ENCODE assay signal across 19 cellular contexts in the genomic region with DNA sequence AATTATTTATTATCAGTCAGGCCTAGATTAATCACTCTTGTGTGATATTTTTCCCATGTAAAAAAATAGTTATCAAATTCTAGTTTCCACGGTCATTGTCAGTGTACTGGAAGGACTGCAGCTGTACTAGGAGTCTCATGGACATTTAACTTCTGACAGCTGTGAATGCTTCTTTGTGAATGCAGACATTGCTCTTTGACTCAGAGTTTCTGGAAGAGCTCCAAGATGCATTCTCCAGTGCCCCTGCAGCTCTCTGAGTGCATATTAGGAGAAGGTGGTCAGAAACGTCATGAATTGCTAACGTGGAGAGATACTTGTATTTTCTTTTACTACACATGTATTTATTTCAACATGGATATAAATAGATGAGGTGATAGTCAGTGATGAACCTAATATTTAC. TPM values are rescaled to one million over a fixed set of nuclear protein-coding genes. Genes with fewer than 3 reads are reported as not detected.
DNase-seq lines count a peak whose midpoint lies in the region; ATAC-seq, FAIRE-seq and TF ChIP-seq lines count a peak whose summit lies in the region.
"Had no signal": no experiment of that assay in that cellular context is flagged by ENCODE, and none has a peak within 500 bp of the region (broad histone marks: within the 10 kb centered on the region; RNA-seq: fewer than 3 reads in every experiment).

No MANE protein-coding gene starts in this region.

- CTCF ChIA-PET in MCF 10A (lab: Yijun Ruan, JAX) (interaction anchor here (0.9 to 1.6 kb wide), 2 partner anchors 8 to 10 kb away, joined by 4 to 5 read pairs; a partner anchor contains a TSS), mammary epithelial cell (lab: Charles Lee; ENCODE audit: low non-redundant PET) (no interaction called here)
- CTCF ChIA-PET in activated naive CD4-positive, alpha-beta T cell treated with anti-CD3 and anti-CD28 coated beads for 36 hours (lab: Charles Lee), result no interaction called here

- no TSS peak for BruUV-seq in MCF 10A (replicated peaks; lab: Mats Ljungman, UMichigan)
- BruUV-seq in mammary epithelial cell (replicated peaks; lab: Mats Ljungman, UMichigan), result no TSS peak

- 33% methylated on average over 3 of the region's 3 CpGs for WGBS in mammary epithelial cell (ENCODE audit: low coverage, missing lambda C conversion rate)

- no peaks in the 10 kb centered on the region for H3K36me3 Mint-ChIP-seq in MCF 10A (ENCODE audit: insufficient read depth, unreplicated experiment)
- H3K36me3 Mint-ChIP-seq in activated naive CD4-positive, alpha-beta T cell treated with anti-CD3 and anti-CD28 coated beads for 36 hours (ENCODE audit: low read depth), result no peaks in the 10 kb centered on the region
- H3K36me3 Mint-ChIP-seq: activated naive CD4-positive, alpha-beta T cell treated with anti-CD3 and anti-CD28 coated beads, Interleukin-2, amount 50 U/mL, for 24 hours had no signal

- no peaks in the 10 kb centered on the region for H3K9me3 Mint-ChIP-seq in MCF 10A (ENCODE audit: unreplicated experiment)
- no peaks in the 10 kb centered on the region for H3K9me3 Mint-ChIP-seq in activated naive CD4-positive, alpha-beta T cell treated with anti-CD3 and anti-CD28 coated beads for 36 hours
- H3K9me3 Mint-ChIP-seq: activated naive CD4-positive, alpha-beta T cell treated with anti-CD3 and anti-CD28 coated beads, Interleukin-2, amount 50 U/mL, for 24 hours; T-helper 2 cell treated with Interferon-gamma antibody and Interleukin-4, amounts not matched to agents 5 μg/mL and 100 μg/mL, for 36 hours had no signal

- intact Hi-C loops in MCF 10A (cut with micrococcal nuclease), result loop anchor here (10.0 kb wide), 1 partner anchor 1687 kb away; no protein-coding TSS in a partner anchor
- intact Hi-C loops in mammary epithelial cell (cut with micrococcal nuclease), result no loop called here
- intact Hi-C loops in activated naive CD4-positive, alpha-beta T cell treated with anti-CD3 and anti-CD28 coated beads for 36 hours (cut with micrococcal nuclease), result no loop called here

- peaks cover 7% of the 10 kb centered on the region for H3K4me1 Mint-ChIP-seq in MCF 10A (ENCODE audit: insufficient read depth, unreplicated experiment)
- no peaks in the 10 kb centered on the region for H3K4me1 Mint-ChIP-seq in activated naive CD4-positive, alpha-beta T cell treated with anti-CD3 and anti-CD28 coated beads for 36 hours (ENCODE audit: low read depth)
- H3K4me1 Mint-ChIP-seq: activated naive CD4-positive, alpha-beta T cell treated with anti-CD3 and anti-CD28 coated beads, Interleukin-2, amount 50 U/mL, for 24 hours had no signal

- no peak overlapping the region for H3K27ac Mint-ChIP-seq in MCF 10A (ENCODE audit: low read depth, unreplicated experiment)
- no peak overlapping the region for H3K27ac Mint-ChIP-seq in activated naive CD4-positive, alpha-beta T cell treated with anti-CD3 and anti-CD28 coated beads for 36 hours
- H3K27ac Mint-ChIP-seq: activated naive CD4-positive, alpha-beta T cell treated with anti-CD3 and anti-CD28 coated beads, Interleukin-2, amount 50 U/mL, for 24 hours; T-helper 2 cell treated with Interferon-gamma antibody and Interleukin-4, amounts not matched to agents 5 μg/mL and 100 μg/mL, for 36 hours had no signal

- DNase-seq in MCF 10A (ENCODE audit: unreplicated experiment), result peak; percentile 76
- DNase-seq in mammary epithelial cell, result no peak
- DNase-seq in RPMI7951 (ENCODE audit: low read depth), result peak; percentile 18
- DNase-seq in fibroblast of peridontal ligament (ENCODE audit: extremely low read depth), result peak; percentile 3
- peak; percentile 32 for DNase-seq in urothelium cell line (ENCODE audit: low spot score)
- no peak for DNase-seq in activated naive CD4-positive, alpha-beta T cell treated with anti-CD3 and anti-CD28 coated beads for 36 hours
- DNase-seq: activated CD4-positive, alpha-beta T cell treated with anti-CD3 and anti-CD28 coated beads for 4 hours; activated CD8-positive, alpha-beta memory T cell treated with anti-CD3 and anti-CD28 coated beads, Interleukin-2, amount 50 U/mL, for 48 hours; DMS 273 treated with DMSO at 0.1 percent for 48 hours; left cardiac atrium; ovary; spleen; stimulated activated naive CD4-positive, alpha-beta T cell; upper lobe of left lung had no signal

- H3K27ac ChIP-seq in mammary epithelial cell (ENCODE audit: insufficient read depth, low read depth, low read length), result no peak overlapping the region
- H3K27ac ChIP-seq: ovary, RWPE1, spleen, upper lobe of left lung had no signal

- H3K9me3 ChIP-seq in mammary epithelial cell (replicated peaks; ENCODE audit: insufficient read depth, low read length), result no peaks in the 10 kb centered on the region
- H3K9me3 ChIP-seq: ovary, spleen, upper lobe of left lung had no signal

- no peak overlapping the region for H3K9ac ChIP-seq in mammary epithelial cell (ENCODE audit: insufficient read depth, low read length)

- H4K20me1 ChIP-seq in mammary epithelial cell (ENCODE audit: insufficient read depth, low read length), result no peaks in the 10 kb centered on the region

- TF ChIP-seq CTCF in MCF 10A (IDR thresholded peaks at IDR 0.05; ENCODE audit: unreplicated experiment), result no peak
- TF ChIP-seq CTCF in mammary epithelial cell (conservative IDR thresholded peaks at IDR 0.05 in 1 of 2, IDR thresholded peaks at IDR 0.05 in 1 of 2; ENCODE audit: extremely low read depth in 1 of 2, insufficient read depth in 1 of 2, low read depth in 1 of 2, low read length in 2 of 2), result no peak

- dilution Hi-C loops in mammary epithelial cell (cut with HindIII; ENCODE audit: low sequenced_read_pairs), result no loop called here

- no peak for FAIRE-seq in urothelium cell line (lab: Jason Lieb, UNC)

- H3K27me3 ChIP-seq in mammary epithelial cell (ENCODE audit: insufficient read depth, low read length), result no peaks in the 10 kb centered on the region
- H3K27me3 ChIP-seq: ovary, spleen, upper lobe of left lung had no signal

- H3K4me2 ChIP-seq in mammary epithelial cell (ENCODE audit: insufficient read depth, low read depth, low read length), result no peak overlapping the region

- H3K27me3 Mint-ChIP-seq in MCF 10A (ENCODE audit: insufficient read depth, unreplicated experiment), result no peaks in the 10 kb centered on the region
- H3K27me3 Mint-ChIP-seq in activated naive CD4-positive, alpha-beta T cell treated with anti-CD3 and anti-CD28 coated beads for 36 hours (ENCODE audit: low read depth), result no peaks in the 10 kb centered on the region

- POLR2A ChIA-PET in MCF 10A (lab: Yijun Ruan, JAX), result interaction anchor here (1.0 kb wide), 1 partner anchor 385 kb away, joined by 3 read pairs; no protein-coding TSS in a partner anchor

- no peak overlapping the region for H3K4me3 ChIP-seq in mammary epithelial cell (replicated peaks in 1 of 3; ENCODE audit: insufficient read depth in 1 of 3, low read depth in 2 of 3, low read length in 3 of 3)
- H3K4me3 ChIP-seq: ovary, spleen, upper lobe of left lung had no signal

- H3K4me3 Mint-ChIP-seq in MCF 10A (ENCODE audit: unreplicated experiment), result no peak overlapping the region
- no peak overlapping the region for H3K4me3 Mint-ChIP-seq in activated naive CD4-positive, alpha-beta T cell treated with anti-CD3 and anti-CD28 coated beads for 36 hours
- H3K4me3 Mint-ChIP-seq: activated naive CD4-positive, alpha-beta T cell treated with anti-CD3 and anti-CD28 coated beads, Interleukin-2, amount 50 U/mL, for 24 hours; T-helper 2 cell treated with Interferon-gamma antibody and Interleukin-4, amounts not matched to agents 5 μg/mL and 100 μg/mL, for 36 hours had no signal

- no peaks in the 10 kb centered on the region for H3K79me2 ChIP-seq in mammary epithelial cell (ENCODE audit: insufficient read depth, low read length)

- H2AFZ ChIP-seq in mammary epithelial cell (ENCODE audit: low read depth, low read length), result no peak overlapping the region

- H3K36me3 ChIP-seq in mammary epithelial cell (ENCODE audit: insufficient read depth, low read length), result no peaks in the 10 kb centered on the region
- H3K36me3 ChIP-seq: ovary, spleen, upper lobe of left lung had no signal

- in situ Hi-C loops in mammary epithelial cell (cut with MboI; ENCODE audit: low sequenced_read_pairs in 2 of 2), result no loop called here

- no peak for ATAC-seq in HG02852 (IDR thresholded peaks at IDR 0.05; ENCODE audit: unreplicated experiment)
- no peak for ATAC-seq in GM21381 (IDR thresholded peaks at IDR 0.05; ENCODE audit: unreplicated experiment)
- ATAC-seq: left cardiac atrium had no signal

- H3K4me1 ChIP-seq in mammary epithelial cell (ENCODE audit: insufficient read depth, low read length), result no peaks in the 10 kb centered on the region
- H3K4me1 ChIP-seq: spleen, upper lobe of left lung had no signal

RNA-seq across cellular contexts. Expression of a gene that starts 9.7 kb away (rescaled TPM):
- total RNA-seq in MCF 10A (2022) (0.16 and 0.25 TPM in 2 replicates), mammary epithelial cell (not detected)
- polyA plus RNA-seq in mammary epithelial cell, result not detected
- not detected for polyA minus RNA-seq in mammary epithelial cell
- under 0.01 TPM in 1 of 2 replicates, not detected in the other for total RNA-seq in RPMI7951 (2014; rRNA removed; shearing (Covaris generic))
- total RNA-seq in activated naive CD4-positive, alpha-beta T cell treated with anti-CD3 and anti-CD28 coated beads for 36 hours, result not detected

Comparison
In these comparisons a context has a peak if more than half of its experiments do, and no peak if none do; other contexts are left out.
1. DNase-seq: peak in MCF 10A (single experiment), RPMI7951 (single experiment), fibroblast of peridontal ligament (single experiment) and urothelium cell line (single experiment); none in mammary epithelial cell (single experiment) and activated naive CD4-positive, alpha-beta T cell treated with anti-CD3 and anti-CD28 coated beads for 36 hours (single experiment).